1 cellular context compared by ENCODE assay signal in genomic region chr16:1300664-1301476, GRCh38.
TF ChIP-seq lines count a peak whose summit lies in the region.

No MANE protein-coding gene starts in this region.

TF ChIP-seq in K562, 482 proteins besides CTCF, POLR2A, EP300 and RAD21 (continued from another document):
- TF ChIP-seq ATF3 (IDR thresholded peaks at IDR 0.05) = no peak
- TF ChIP-seq ATF3 (CRISPR knock-in tag; conservative IDR thresholded peaks at IDR 0.05) = no peak
- peak; percentile 60 for TF ChIP-seq POLR2G (IDR thresholded peaks at IDR 0.05; ENCODE audit: low read depth, low read length)
- TF ChIP-seq RB1 (IDR thresholded peaks at IDR 0.05; ENCODE audit: low read depth) = peak; percentile 86; the same call in 1 of the 2 replicates
- no peak for TF ChIP-seq ZKSCAN8 (CRISPR knock-in tag; IDR thresholded peaks at IDR 0.05)
- TF ChIP-seq FOXK2 (conservative IDR thresholded peaks at IDR 0.05 in 1 of 2, IDR thresholded peaks at IDR 0.05 in 1 of 2; ENCODE audit: low read depth in 2 of 2) = peak; percentile 84 to 89
- peak; percentile 89 for TF ChIP-seq ZNF24 (IDR thresholded peaks at IDR 0.05)
- 0 out of 4 replicates have a peak, but pooled peaks have one; percentile 11 to 31 for TF ChIP-seq NRF1 (conservative IDR thresholded peaks at IDR 0.05 in 1 of 2, IDR thresholded peaks at IDR 0.05 in 1 of 2)
- no peak for TF ChIP-seq BRD9 (IDR thresholded peaks at IDR 0.05; ENCODE audit: low read depth, partially characterized antibody)
- TF ChIP-seq HMGN3 (IDR thresholded peaks at IDR 0.05; ENCODE audit: borderline replicate concordance, extremely low read depth, insufficient read length, low read depth, low read length) = peak; percentile 60
- TF ChIP-seq L3MBTL2 (IDR thresholded peaks at IDR 0.05) = peak; percentile 27; the same call in 1 of the 2 replicates
- TF ChIP-seq ESRRA (IDR thresholded peaks at IDR 0.05; ENCODE audit: borderline replicate concordance, low read depth) = peak; percentile 28; the same call in 1 of the 2 replicates
- TF ChIP-seq UBTF (IDR thresholded peaks at IDR 0.05; ENCODE audit: borderline replicate concordance in 1 of 2, low read depth in 2 of 2, low read length in 2 of 2) = 0 out of 4 replicates have a peak, but pooled peaks of 1 of the 2 experiments have one; percentile 57
- peak; percentile 55 for TF ChIP-seq RBFOX2 (IDR thresholded peaks at IDR 0.05; ENCODE audit: low read depth, low read length)
- TF ChIP-seq HDAC2 (IDR thresholded peaks at IDR 0.05) = 0 out of 2 replicates have a peak, but pooled peaks have one; percentile 30
- no peak for TF ChIP-seq SAP30 (IDR thresholded peaks at IDR 0.05; ENCODE audit: borderline replicate concordance, insufficient read depth, low read depth, low read length, poor library complexity, severe bottlenecking)
- TF ChIP-seq NEUROD1 (IDR thresholded peaks at IDR 0.05; ENCODE audit: borderline replicate concordance, low read depth, low read length, partially characterized antibody) = no peak
- peak in 1 of 2 experiments; percentile 54; a peak in 1 of 4 replicates for TF ChIP-seq KDM4B (IDR thresholded peaks at IDR 0.05; ENCODE audit: borderline replicate concordance in 2 of 2, low read depth in 1 of 2)
- no peak for TF ChIP-seq ZNF165 (CRISPR knock-in tag; IDR thresholded peaks at IDR 0.05; ENCODE audit: borderline replicate concordance)
- no peak; the same call in 1 of the 2 replicates for TF ChIP-seq STAG1 (CRISPR knock-in tag; IDR thresholded peaks at IDR 0.05; ENCODE audit: borderline replicate concordance)
- TF ChIP-seq XRCC5 (IDR thresholded peaks at IDR 0.05; ENCODE audit: low read depth, low read length) = 0 out of 2 replicates have a peak, but pooled peaks have one; percentile 33
- no peak for TF ChIP-seq BACH1 (tag; IDR thresholded peaks at IDR 0.05)
- TF ChIP-seq PBX2 (CRISPR knock-in tag; IDR thresholded peaks at IDR 0.05; ENCODE audit: low read depth) = no peak
- no peak for TF ChIP-seq PBX2 (tag; conservative IDR thresholded peaks at IDR 0.05; ENCODE audit: low read depth)
- TF ChIP-seq TARDBP (IDR thresholded peaks at IDR 0.05) = 0 out of 2 replicates have a peak, but pooled peaks have one; percentile 57
- TF ChIP-seq, protein P1, sequence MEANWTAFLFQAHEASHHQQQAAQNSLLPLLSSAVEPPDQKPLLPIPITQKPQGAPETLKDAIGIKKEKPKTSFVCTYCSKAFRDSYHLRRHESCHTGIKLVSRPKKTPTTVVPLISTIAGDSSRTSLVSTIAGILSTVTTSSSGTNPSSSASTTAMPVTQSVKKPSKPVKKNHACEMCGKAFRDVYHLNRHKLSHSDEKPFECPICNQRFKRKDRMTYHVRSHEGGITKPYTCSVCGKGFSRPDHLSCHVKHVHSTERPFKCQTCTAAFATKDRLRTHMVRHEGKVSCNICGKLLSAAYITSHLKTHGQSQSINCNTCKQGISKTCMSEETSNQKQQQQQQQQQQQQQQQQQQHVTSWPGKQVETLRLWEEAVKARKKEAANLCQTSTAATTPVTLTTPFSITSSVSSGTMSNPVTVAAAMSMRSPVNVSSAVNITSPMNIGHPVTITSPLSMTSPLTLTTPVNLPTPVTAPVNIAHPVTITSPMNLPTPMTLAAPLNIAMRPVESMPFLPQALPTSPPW (CRISPR knock-in tag; IDR thresholded peaks at IDR 0.05) = peak; percentile 32; the same call in 1 of the 2 replicates
- TF ChIP-seq SMC3 (conservative IDR thresholded peaks at IDR 0.05; ENCODE audit: insufficient read depth, low read depth, low read length) = peak; percentile 40
- TF ChIP-seq FIP1L1 (IDR thresholded peaks at IDR 0.05; ENCODE audit: low read depth, low read length, poor library complexity, severe bottlenecking) = peak; percentile 13
- TF ChIP-seq KLF13 (tag; IDR thresholded peaks at IDR 0.05; ENCODE audit: borderline replicate concordance, low read depth) = peak; percentile 61; the same call in 1 of the 2 replicates
- TF ChIP-seq, protein P2, sequence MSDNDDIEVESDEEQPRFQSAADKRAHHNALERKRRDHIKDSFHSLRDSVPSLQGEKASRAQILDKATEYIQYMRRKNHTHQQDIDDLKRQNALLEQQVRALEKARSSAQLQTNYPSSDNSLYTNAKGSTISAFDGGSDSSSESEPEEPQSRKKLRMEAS (CRISPR knock-in tag; IDR thresholded peaks at IDR 0.05) = peak; percentile 13; the same call in 1 of the 2 replicates
TF ChIP-seq in K562: peak in this region for 47.
